ENCODE assay signal across 9 cellular contexts in genomic region chr5:175238326-175238725, GRCh38.
"Had no signal": no experiment of that assay in that cellular context is flagged by ENCODE, and none has a peak within 500 bp of the region (broad histone marks: within the 10 kb centered on the region; RNA-seq: fewer than 3 reads in every experiment).

No MANE protein-coding gene starts in this region.

- H3K9ac ChIP-seq: GM23248 had no signal

- H3K4me3 ChIP-seq: GM23248, GM23338, HAP-1 had no signal

- FAIRE-seq: H54 had no signal

- DNase-seq: GM23248, GOT3, H7, H9, HCEC 1CT, HFFc6 had no signal

- H3K36me3 ChIP-seq: HAP-1 had no signal

- H3K27ac ChIP-seq: GM23248 had no signal

- H2AFZ ChIP-seq: GM23248, GM23338 had no signal

- H3K4me1 ChIP-seq: HAP-1 had no signal

- H3K9me3 ChIP-seq: HAP-1 had no signal

- H3K4me2 ChIP-seq: GM23338 had no signal
